In genomic region chr9:126472931-126473330, GRCh38 we compare ENCODE assay signal across 1 cellular context.
TF ChIP-seq lines count a peak whose summit lies in the region.

No MANE protein-coding gene starts in this region.

TF ChIP-seq in HepG2, 621 proteins besides CTCF, POLR2A, EP300 and RAD21 (continued from another document):
- TF ChIP-seq ZBTB40 (IDR thresholded peaks at IDR 0.05): no peak
- TF ChIP-seq ZBTB40 (CRISPR knock-in tag; IDR thresholded peaks at IDR 0.05): no peak
- no peak for TF ChIP-seq MBD4 (IDR thresholded peaks at IDR 0.05; ENCODE audit: borderline replicate concordance, low read length)
- no peak for TF ChIP-seq PPARG (CRISPR knock-in tag; conservative IDR thresholded peaks at IDR 0.05)
- TF ChIP-seq SOX5 (CRISPR knock-in tag; IDR thresholded peaks at IDR 0.05; ENCODE audit: borderline replicate concordance): no peak
- no peak for TF ChIP-seq ATAD3A (CRISPR knock-in tag; IDR thresholded peaks at IDR 0.05)
- TF ChIP-seq HNRNPL (IDR thresholded peaks at IDR 0.05; ENCODE audit: low read depth, low read length): no peak
- no peak for TF ChIP-seq NFATC3 (CRISPR knock-in tag; IDR thresholded peaks at IDR 0.05)
- TF ChIP-seq ZNF766 (CRISPR knock-in tag; IDR thresholded peaks at IDR 0.05; ENCODE audit: borderline replicate concordance): no peak
- no peak for TF ChIP-seq SKI (IDR thresholded peaks at IDR 0.05; ENCODE audit: partially characterized antibody)
- no peak for TF ChIP-seq ZFYVE20 (CRISPR knock-in tag; IDR thresholded peaks at IDR 0.05; ENCODE audit: borderline replicate concordance, low read depth)
- no peak for TF ChIP-seq ARID4A (CRISPR knock-in tag; IDR thresholded peaks at IDR 0.05; ENCODE audit: borderline replicate concordance)
- no peak for TF ChIP-seq ZNF281 (CRISPR knock-in tag; IDR thresholded peaks at IDR 0.05; ENCODE audit: borderline replicate concordance)
- TF ChIP-seq RFX1 (IDR thresholded peaks at IDR 0.05): no peak
- no peak for TF ChIP-seq ZC3H13 (CRISPR knock-in tag; IDR thresholded peaks at IDR 0.05)
